1 cellular context compared by ENCODE assay signal in the genomic region with DNA sequence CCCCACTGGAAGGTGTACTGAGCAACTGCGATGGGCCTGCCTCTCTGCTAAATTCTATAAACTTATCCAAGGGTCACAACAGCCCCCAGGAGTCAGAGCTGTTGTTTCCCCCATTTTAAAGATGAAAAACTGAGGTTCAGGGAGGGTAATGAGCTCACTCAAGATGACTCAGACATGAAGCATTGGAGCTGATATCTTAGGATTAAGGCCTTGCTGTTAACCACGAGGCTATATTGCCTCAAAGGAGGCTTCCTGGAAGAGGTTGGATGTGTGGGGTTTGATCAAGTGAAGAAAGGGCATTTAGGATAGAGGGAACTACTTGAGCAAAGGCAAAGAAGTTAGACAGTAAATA.
A peak's percentile ranks its signal among the peaks of the same experiment; 100 is the strongest.
TF ChIP-seq lines count a peak whose summit lies in the region.

No MANE protein-coding gene starts in this region.

TF ChIP-seq in K562, 482 proteins besides CTCF, POLR2A, EP300 and RAD21 (continued from another document and continues in another):
- TF ChIP-seq ELK3 (CRISPR knock-in tag; IDR thresholded peaks at IDR 0.05) (no peak), EP400 (IDR thresholded peaks at IDR 0.05) (peak; percentile 59), STAT5A (IDR thresholded peaks at IDR 0.05; ENCODE audit: borderline replicate concordance, low read length) (peak; percentile 14; the same call in 1 of the 2 replicates), DPF2 (IDR thresholded peaks at IDR 0.05) (peak; percentile 70; the same call in 1 of the 2 replicates), FIP1L1 (IDR thresholded peaks at IDR 0.05; ENCODE audit: low read depth, low read length, poor library complexity, severe bottlenecking) (no peak), CEBPB (tag; IDR thresholded peaks at IDR 0.05) (no peak), CC2D1A (IDR thresholded peaks at IDR 0.05) (no peak), ARID1B (IDR thresholded peaks at IDR 0.05) (peak; percentile 70), ZNF316 (IDR thresholded peaks at IDR 0.05) (no peak), GABPB2 (CRISPR knock-in tag; conservative IDR thresholded peaks at IDR 0.05) (no peak), ZNF217 (CRISPR knock-in tag; IDR thresholded peaks at IDR 0.05) (no peak), C11orf30 (IDR thresholded peaks at IDR 0.05; ENCODE audit: low read depth) (peak; percentile 17; the same call in 1 of the 2 replicates), U2AF1 (optimal IDR thresholded peaks at IDR 0.05; ENCODE audit: low read depth, low read length) (no peak), EHMT2 (IDR thresholded peaks at IDR 0.05) (peak; percentile 57; the same call in 1 of the 2 replicates), HEY1 (CRISPR knock-in tag; IDR thresholded peaks at IDR 0.05; ENCODE audit: borderline replicate concordance) (no peak), ZNF785 (CRISPR knock-in tag; IDR thresholded peaks at IDR 0.05) (no peak), HDAC6 (IDR thresholded peaks at IDR 0.05; ENCODE audit: low read depth, low read length) (no peak), CTBP1 (IDR thresholded peaks at IDR 0.05; ENCODE audit: borderline replicate concordance) (no peak), CCAR2 (IDR thresholded peaks at IDR 0.05; ENCODE audit: low read depth, low read length) (no peak), MTF1 (CRISPR knock-in tag; IDR thresholded peaks at IDR 0.05; ENCODE audit: borderline replicate concordance) (no peak), NFYB (IDR thresholded peaks at IDR 0.05; ENCODE audit: extremely low read depth, insufficient read length) (no peak), LCOR (CRISPR knock-in tag; IDR thresholded peaks at IDR 0.05) (peak; percentile 55; the same call in 1 of the 2 replicates), IRF2 (CRISPR knock-in tag; IDR thresholded peaks at IDR 0.05) (no peak), ZNF384 (IDR thresholded peaks at IDR 0.05; ENCODE audit: low read depth, low read length) (no peak), ATF7 (IDR thresholded peaks at IDR 0.05) (peak; percentile 84), ZNF592 (IDR thresholded peaks at IDR 0.05) (no peak), KDM1A (IDR thresholded peaks at IDR 0.05) (peak; percentile 84 to 88), CXXC5 (CRISPR knock-in tag; IDR thresholded peaks at IDR 0.05) (no peak), JUND (IDR thresholded peaks at IDR 0.05; ENCODE audit: borderline replicate concordance, low read depth, low read length) (peak; percentile 97), JUND (tag; IDR thresholded peaks at IDR 0.05; ENCODE audit: borderline replicate concordance, low read depth, low read length) (peak; percentile 91)
- TF ChIP-seq, protein P1, sequence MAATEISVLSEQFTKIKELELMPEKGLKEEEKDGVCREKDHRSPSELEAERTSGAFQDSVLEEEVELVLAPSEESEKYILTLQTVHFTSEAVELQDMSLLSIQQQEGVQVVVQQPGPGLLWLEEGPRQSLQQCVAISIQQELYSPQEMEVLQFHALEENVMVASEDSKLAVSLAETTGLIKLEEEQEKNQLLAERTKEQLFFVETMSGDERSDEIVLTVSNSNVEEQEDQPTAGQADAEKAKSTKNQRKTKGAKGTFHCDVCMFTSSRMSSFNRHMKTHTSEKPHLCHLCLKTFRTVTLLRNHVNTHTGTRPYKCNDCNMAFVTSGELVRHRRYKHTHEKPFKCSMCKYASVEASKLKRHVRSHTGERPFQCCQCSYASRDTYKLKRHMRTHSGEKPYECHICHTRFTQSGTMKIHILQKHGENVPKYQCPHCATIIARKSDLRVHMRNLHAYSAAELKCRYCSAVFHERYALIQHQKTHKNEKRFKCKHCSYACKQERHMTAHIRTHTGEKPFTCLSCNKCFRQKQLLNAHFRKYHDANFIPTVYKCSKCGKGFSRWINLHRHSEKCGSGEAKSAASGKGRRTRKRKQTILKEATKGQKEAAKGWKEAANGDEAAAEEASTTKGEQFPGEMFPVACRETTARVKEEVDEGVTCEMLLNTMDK (IDR thresholded peaks at IDR 0.05; ENCODE audit: borderline replicate concordance, insufficient read depth, low read depth, low read length, poor library complexity, severe bottlenecking): no peak
- TF ChIP-seq, protein P2, sequence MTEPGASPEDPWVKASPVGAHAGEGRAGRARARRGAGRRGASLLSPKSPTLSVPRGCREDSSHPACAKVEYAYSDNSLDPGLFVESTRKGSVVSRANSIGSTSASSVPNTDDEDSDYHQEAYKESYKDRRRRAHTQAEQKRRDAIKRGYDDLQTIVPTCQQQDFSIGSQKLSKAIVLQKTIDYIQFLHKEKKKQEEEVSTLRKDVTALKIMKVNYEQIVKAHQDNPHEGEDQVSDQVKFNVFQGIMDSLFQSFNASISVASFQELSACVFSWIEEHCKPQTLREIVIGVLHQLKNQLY (CRISPR knock-in tag; conservative IDR thresholded peaks at IDR 0.05): no peak
- TF ChIP-seq, protein P3, sequence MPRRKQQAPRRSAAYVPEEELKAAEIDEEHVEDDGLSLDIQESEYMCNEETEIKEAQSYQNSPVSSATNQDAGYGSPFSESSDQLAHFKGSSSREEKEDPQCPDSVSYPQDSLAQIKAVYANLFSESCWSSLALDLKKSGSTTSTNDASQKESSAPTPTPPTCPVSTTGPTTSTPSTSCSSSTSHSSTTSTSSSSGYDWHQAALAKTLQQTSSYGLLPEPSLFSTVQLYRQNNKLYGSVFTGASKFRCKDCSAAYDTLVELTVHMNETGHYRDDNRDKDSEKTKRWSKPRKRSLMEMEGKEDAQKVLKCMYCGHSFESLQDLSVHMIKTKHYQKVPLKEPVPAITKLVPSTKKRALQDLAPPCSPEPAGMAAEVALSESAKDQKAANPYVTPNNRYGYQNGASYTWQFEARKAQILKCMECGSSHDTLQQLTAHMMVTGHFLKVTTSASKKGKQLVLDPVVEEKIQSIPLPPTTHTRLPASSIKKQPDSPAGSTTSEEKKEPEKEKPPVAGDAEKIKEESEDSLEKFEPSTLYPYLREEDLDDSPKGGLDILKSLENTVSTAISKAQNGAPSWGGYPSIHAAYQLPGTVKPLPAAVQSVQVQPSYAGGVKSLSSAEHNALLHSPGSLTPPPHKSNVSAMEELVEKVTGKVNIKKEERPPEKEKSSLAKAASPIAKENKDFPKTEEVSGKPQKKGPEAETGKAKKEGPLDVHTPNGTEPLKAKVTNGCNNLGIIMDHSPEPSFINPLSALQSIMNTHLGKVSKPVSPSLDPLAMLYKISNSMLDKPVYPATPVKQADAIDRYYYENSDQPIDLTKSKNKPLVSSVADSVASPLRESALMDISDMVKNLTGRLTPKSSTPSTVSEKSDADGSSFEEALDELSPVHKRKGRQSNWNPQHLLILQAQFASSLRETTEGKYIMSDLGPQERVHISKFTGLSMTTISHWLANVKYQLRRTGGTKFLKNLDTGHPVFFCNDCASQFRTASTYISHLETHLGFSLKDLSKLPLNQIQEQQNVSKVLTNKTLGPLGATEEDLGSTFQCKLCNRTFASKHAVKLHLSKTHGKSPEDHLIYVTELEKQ (CRISPR knock-in tag; IDR thresholded peaks at IDR 0.05): no peak
- TF ChIP-seq, protein P4, sequence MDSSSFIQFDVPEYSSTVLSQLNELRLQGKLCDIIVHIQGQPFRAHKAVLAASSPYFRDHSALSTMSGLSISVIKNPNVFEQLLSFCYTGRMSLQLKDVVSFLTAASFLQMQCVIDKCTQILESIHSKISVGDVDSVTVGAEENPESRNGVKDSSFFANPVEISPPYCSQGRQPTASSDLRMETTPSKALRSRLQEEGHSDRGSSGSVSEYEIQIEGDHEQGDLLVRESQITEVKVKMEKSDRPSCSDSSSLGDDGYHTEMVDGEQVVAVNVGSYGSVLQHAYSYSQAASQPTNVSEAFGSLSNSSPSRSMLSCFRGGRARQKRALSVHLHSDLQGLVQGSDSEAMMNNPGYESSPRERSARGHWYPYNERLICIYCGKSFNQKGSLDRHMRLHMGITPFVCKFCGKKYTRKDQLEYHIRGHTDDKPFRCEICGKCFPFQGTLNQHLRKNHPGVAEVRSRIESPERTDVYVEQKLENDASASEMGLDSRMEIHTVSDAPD (CRISPR knock-in tag; IDR thresholded peaks at IDR 0.05): no peak
- TF ChIP-seq, protein P5, sequence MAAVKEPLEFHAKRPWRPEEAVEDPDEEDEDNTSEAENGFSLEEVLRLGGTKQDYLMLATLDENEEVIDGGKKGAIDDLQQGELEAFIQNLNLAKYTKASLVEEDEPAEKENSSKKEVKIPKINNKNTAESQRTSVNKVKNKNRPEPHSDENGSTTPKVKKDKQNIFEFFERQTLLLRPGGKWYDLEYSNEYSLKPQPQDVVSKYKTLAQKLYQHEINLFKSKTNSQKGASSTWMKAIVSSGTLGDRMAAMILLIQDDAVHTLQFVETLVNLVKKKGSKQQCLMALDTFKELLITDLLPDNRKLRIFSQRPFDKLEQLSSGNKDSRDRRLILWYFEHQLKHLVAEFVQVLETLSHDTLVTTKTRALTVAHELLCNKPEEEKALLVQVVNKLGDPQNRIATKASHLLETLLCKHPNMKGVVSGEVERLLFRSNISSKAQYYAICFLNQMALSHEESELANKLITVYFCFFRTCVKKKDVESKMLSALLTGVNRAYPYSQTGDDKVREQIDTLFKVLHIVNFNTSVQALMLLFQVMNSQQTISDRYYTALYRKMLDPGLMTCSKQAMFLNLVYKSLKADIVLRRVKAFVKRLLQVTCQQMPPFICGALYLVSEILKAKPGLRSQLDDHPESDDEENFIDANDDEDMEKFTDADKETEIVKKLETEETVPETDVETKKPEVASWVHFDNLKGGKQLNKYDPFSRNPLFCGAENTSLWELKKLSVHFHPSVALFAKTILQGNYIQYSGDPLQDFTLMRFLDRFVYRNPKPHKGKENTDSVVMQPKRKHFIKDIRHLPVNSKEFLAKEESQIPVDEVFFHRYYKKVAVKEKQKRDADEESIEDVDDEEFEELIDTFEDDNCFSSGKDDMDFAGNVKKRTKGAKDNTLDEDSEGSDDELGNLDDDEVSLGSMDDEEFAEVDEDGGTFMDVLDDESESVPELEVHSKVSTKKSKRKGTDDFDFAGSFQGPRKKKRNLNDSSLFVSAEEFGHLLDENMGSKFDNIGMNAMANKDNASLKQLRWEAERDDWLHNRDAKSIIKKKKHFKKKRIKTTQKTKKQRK (IDR thresholded peaks at IDR 0.05; ENCODE audit: borderline replicate concordance, low read depth, low read length): no peak
- TF ChIP-seq, protein P6, sequence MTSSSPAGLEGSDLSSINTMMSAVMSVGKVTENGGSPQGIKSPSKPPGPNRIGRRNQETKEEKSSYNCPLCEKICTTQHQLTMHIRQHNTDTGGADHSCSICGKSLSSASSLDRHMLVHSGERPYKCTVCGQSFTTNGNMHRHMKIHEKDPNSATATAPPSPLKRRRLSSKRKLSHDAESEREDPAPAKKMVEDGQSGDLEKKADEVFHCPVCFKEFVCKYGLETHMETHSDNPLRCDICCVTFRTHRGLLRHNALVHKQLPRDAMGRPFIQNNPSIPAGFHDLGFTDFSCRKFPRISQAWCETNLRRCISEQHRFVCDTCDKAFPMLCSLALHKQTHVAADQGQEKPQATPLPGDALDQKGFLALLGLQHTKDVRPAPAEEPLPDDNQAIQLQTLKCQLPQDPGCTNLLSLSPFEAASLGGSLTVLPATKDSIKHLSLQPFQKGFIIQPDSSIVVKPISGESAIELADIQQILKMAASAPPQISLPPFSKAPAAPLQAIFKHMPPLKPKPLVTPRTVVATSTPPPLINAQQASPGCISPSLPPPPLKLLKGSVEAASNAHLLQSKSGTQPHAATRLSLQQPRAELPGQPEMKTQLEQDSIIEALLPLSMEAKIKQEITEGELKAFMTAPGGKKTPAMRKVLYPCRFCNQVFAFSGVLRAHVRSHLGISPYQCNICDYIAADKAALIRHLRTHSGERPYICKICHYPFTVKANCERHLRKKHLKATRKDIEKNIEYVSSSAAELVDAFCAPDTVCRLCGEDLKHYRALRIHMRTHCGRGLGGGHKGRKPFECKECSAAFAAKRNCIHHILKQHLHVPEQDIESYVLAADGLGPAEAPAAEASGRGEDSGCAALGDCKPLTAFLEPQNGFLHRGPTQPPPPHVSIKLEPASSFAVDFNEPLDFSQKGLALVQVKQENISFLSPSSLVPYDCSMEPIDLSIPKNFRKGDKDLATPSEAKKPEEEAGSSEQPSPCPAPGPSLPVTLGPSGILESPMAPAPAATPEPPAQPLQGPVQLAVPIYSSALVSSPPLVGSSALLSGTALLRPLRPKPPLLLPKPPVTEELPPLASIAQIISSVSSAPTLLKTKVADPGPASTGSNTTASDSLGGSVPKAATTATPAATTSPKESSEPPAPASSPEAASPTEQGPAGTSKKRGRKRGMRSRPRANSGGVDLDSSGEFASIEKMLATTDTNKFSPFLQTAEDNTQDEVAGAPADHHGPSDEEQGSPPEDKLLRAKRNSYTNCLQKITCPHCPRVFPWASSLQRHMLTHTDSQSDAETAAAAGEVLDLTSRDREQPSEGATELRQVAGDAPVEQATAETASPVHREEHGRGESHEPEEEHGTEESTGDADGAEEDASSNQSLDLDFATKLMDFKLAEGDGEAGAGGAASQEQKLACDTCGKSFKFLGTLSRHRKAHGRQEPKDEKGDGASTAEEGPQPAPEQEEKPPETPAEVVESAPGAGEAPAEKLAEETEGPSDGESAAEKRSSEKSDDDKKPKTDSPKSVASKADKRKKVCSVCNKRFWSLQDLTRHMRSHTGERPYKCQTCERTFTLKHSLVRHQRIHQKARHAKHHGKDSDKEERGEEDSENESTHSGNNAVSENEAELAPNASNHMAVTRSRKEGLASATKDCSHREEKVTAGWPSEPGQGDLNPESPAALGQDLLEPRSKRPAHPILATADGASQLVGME (CRISPR knock-in tag; IDR thresholded peaks at IDR 0.05): no peak
